Comparison of ENCODE assay signal across 1 cellular context in genomic region chr17:42536048-42536371, GRCh38.
TF ChIP-seq lines count a peak whose summit lies in the region.

Gene NAGLU (plus strand): TSS chr17:42536241. CDS start chr17:42536273, 32 bp downstream.

TF ChIP-seq in HepG2, 621 proteins besides CTCF, POLR2A, EP300 and RAD21 (continued from another document and continues in another):
- TF ChIP-seq ETV5 (CRISPR knock-in tag; IDR thresholded peaks at IDR 0.05; ENCODE audit: borderline replicate concordance) (peak; percentile 85; the same call in 1 of the 2 replicates), E2F5 (CRISPR knock-in tag; conservative IDR thresholded peaks at IDR 0.05) (peak; percentile 53; the same call in 1 of the 2 replicates), ZMAT3 (CRISPR knock-in tag; conservative IDR thresholded peaks at IDR 0.05) (no peak), ZNF607 (CRISPR knock-in tag; IDR thresholded peaks at IDR 0.05; ENCODE audit: borderline replicate concordance) (peak; percentile 73; the same call in 1 of the 2 replicates), ZNF768 (CRISPR knock-in tag; IDR thresholded peaks at IDR 0.05) (no peak), ZBTB26 (CRISPR knock-in tag; IDR thresholded peaks at IDR 0.05; ENCODE audit: borderline replicate concordance) (peak; percentile 71; the same call in 1 of the 2 replicates), SKI (IDR thresholded peaks at IDR 0.05; ENCODE audit: partially characterized antibody) (no peak), FLYWCH1 (CRISPR knock-in tag; IDR thresholded peaks at IDR 0.05) (no peak), SMAD9 (CRISPR knock-in tag; IDR thresholded peaks at IDR 0.05) (no peak), USF2 (IDR thresholded peaks at IDR 0.05; ENCODE audit: low read depth, low read length) (peak; percentile 90), USF2 (CRISPR knock-in tag; IDR thresholded peaks at IDR 0.05; ENCODE audit: borderline replicate concordance) (peak; percentile 95; the same call in 1 of the 2 replicates), MIER3 (CRISPR knock-in tag; IDR thresholded peaks at IDR 0.05; ENCODE audit: borderline replicate concordance) (no peak; the same call in 1 of the 2 replicates), TBX2 (CRISPR knock-in tag; IDR thresholded peaks at IDR 0.05; ENCODE audit: borderline replicate concordance) (peak; percentile 32; the same call in 1 of the 2 replicates), PHF20 (CRISPR knock-in tag; IDR thresholded peaks at IDR 0.05) (peak; percentile 61), ATF7 (IDR thresholded peaks at IDR 0.05) (no peak), ATF7 (CRISPR knock-in tag; IDR thresholded peaks at IDR 0.05) (no peak; the same call in 1 of the 2 replicates), ZNF547 (CRISPR knock-in tag; IDR thresholded peaks at IDR 0.05) (peak; percentile 50; the same call in 1 of the 2 replicates), ZNF766 (CRISPR knock-in tag; IDR thresholded peaks at IDR 0.05; ENCODE audit: borderline replicate concordance) (peak; percentile 56; the same call in 1 of the 2 replicates), REL (CRISPR knock-in tag; conservative IDR thresholded peaks at IDR 0.05) (no peak; the same call in none of the 2 replicates), ZNF670 (CRISPR knock-in tag; IDR thresholded peaks at IDR 0.05; ENCODE audit: borderline replicate concordance) (peak; percentile 69; the same call in 1 of the 2 replicates), ZBTB46 (CRISPR knock-in tag; IDR thresholded peaks at IDR 0.05; ENCODE audit: borderline replicate concordance) (0 out of 2 replicates have a peak, but pooled peaks have one; percentile 20), TGIF2 (CRISPR knock-in tag; IDR thresholded peaks at IDR 0.05) (no peak), PCBP2 (optimal IDR thresholded peaks at IDR 0.05; ENCODE audit: low read depth, low read length, poor library complexity, severe bottlenecking) (no peak), ARID4A (CRISPR knock-in tag; IDR thresholded peaks at IDR 0.05; ENCODE audit: borderline replicate concordance) (peak; percentile 79; the same call in 1 of the 2 replicates), TRIM24 (CRISPR knock-in tag; IDR thresholded peaks at IDR 0.05) (no peak), PAX8 (CRISPR knock-in tag; IDR thresholded peaks at IDR 0.05; ENCODE audit: borderline replicate concordance) (no peak), BCL6 (CRISPR knock-in tag; IDR thresholded peaks at IDR 0.05) (peak; percentile 61; the same call in 1 of the 2 replicates), SIN3A (IDR thresholded peaks at IDR 0.05; ENCODE audit: borderline replicate concordance, low read depth, low read length) (peak; percentile 86), NFIC (IDR thresholded peaks at IDR 0.05; ENCODE audit: low read length) (no peak), ZNF143 (CRISPR knock-in tag; IDR thresholded peaks at IDR 0.05) (no peak), PAWR (CRISPR knock-in tag; IDR thresholded peaks at IDR 0.05; ENCODE audit: borderline replicate concordance) (no peak), FOSL2 (CRISPR knock-in tag; IDR thresholded peaks at IDR 0.05) (peak; percentile 44; the same call in 1 of the 2 replicates), DMAP1 (CRISPR knock-in tag; IDR thresholded peaks at IDR 0.05) (peak; percentile 86), ZFP90 (CRISPR knock-in tag; IDR thresholded peaks at IDR 0.05; ENCODE audit: borderline replicate concordance) (peak; percentile 75; the same call in 1 of the 2 replicates), HOXD1 (CRISPR knock-in tag; IDR thresholded peaks at IDR 0.05) (peak; percentile 92), ZFP36L1 (CRISPR knock-in tag; IDR thresholded peaks at IDR 0.05) (0 out of 2 replicates have a peak, but pooled peaks have one; percentile 48), ELF1 (CRISPR knock-in tag; IDR thresholded peaks at IDR 0.05) (peak; percentile 98), IRX3 (CRISPR knock-in tag; IDR thresholded peaks at IDR 0.05; ENCODE audit: borderline replicate concordance, low read depth) (no peak), ZNF761 (CRISPR knock-in tag; conservative IDR thresholded peaks at IDR 0.05) (peak; percentile 84; the same call in 1 of the 2 replicates), ZBTB2 (CRISPR knock-in tag; IDR thresholded peaks at IDR 0.05; ENCODE audit: low read depth) (0 out of 2 replicates have a peak, but pooled peaks have one; percentile 61), HMGXB4 (CRISPR knock-in tag; IDR thresholded peaks at IDR 0.05; ENCODE audit: borderline replicate concordance in 1 of 2, low read depth in 1 of 2) (0 out of 4 replicates have a peak, but pooled peaks have one; percentile 11 to 16), REST (IDR thresholded peaks at IDR 0.05; ENCODE audit: borderline replicate concordance in 1 of 2, low read depth in 1 of 2, low read length in 2 of 2) (peak in 1 of 2 experiments; percentile 48; a peak in 1 of 4 replicates), HCFC1 (IDR thresholded peaks at IDR 0.05; ENCODE audit: low read depth, low read length) (no peak; the same call in 1 of the 2 replicates), NKX3-1 (CRISPR knock-in tag; IDR thresholded peaks at IDR 0.05) (peak; percentile 86), EEA1 (CRISPR knock-in tag; IDR thresholded peaks at IDR 0.05; ENCODE audit: borderline replicate concordance) (no peak), RFX1 (IDR thresholded peaks at IDR 0.05) (no peak), BRCA1 (CRISPR knock-in tag; IDR thresholded peaks at IDR 0.05) (0 out of 2 replicates have a peak, but pooled peaks have one; percentile 39)
